Comparison of ENCODE assay signal across 17 cellular contexts in genomic region chr1:226094451-226094850, GRCh38. TPM values are rescaled to one million over a fixed set of nuclear protein-coding genes. Genes with fewer than 3 reads are reported as not detected.
DNase-seq lines count a peak whose midpoint lies in the region; ATAC-seq and TF ChIP-seq lines count a peak whose summit lies in the region.
"Had no signal": no experiment of that assay in that cellular context is flagged by ENCODE, and none has a peak within 500 bp of the region (broad histone marks: within the 10 kb centered on the region; RNA-seq: fewer than 3 reads in every experiment).

No MANE protein-coding gene starts in this region.

- H3K4me3 Mint-ChIP-seq in activated naive CD8-positive, alpha-beta T cell treated with anti-CD3 and anti-CD28 coated beads, Interleukin-2, amount 10 ng/mL, durations not matched to agents 7 days and 5 days = no peak overlapping the region
- H3K4me3 Mint-ChIP-seq in activated naive CD8-positive, alpha-beta T cell treated with anti-CD3 and anti-CD28 coated beads, Interleukin-2, amount 50 U/mL, for 24 hours = no peak overlapping the region
- H3K4me3 Mint-ChIP-seq: CD4-positive, alpha-beta T cell; GM23338; HFFc6 had no signal

- H3K36me3 Mint-ChIP-seq in activated naive CD8-positive, alpha-beta T cell treated with anti-CD3 and anti-CD28 coated beads, Interleukin-2, amount 10 ng/mL, durations not matched to agents 7 days and 5 days = no peaks in the 10 kb centered on the region
- H3K36me3 Mint-ChIP-seq in activated naive CD8-positive, alpha-beta T cell treated with anti-CD3 and anti-CD28 coated beads, Interleukin-2, amount 50 U/mL, for 24 hours (ENCODE audit: low read depth) = no peaks in the 10 kb centered on the region

- H3K79me1 ChIP-seq in mesendoderm (ENCODE audit: low read length) = no peaks in the 10 kb centered on the region

- no peak overlapping the region for H3K4me2 ChIP-seq in mesendoderm (ENCODE audit: low read length)
- H3K4me2 ChIP-seq: A549, GM23338 had no signal

- no peak overlapping the region for H4K8ac ChIP-seq in mesendoderm (ENCODE audit: low read depth, low read length)

- H2AK5ac ChIP-seq in mesendoderm (ENCODE audit: low read length) = no peak overlapping the region

- H3K4me1 ChIP-seq in sigmoid colon = no peaks in the 10 kb centered on the region
- H3K4me1 ChIP-seq in mesendoderm (ENCODE audit: control insufficient read depth, low read depth, low read length) = peaks cover 12% of the 10 kb centered on the region
- H3K4me1 ChIP-seq: A549 had no signal

- H3K9me3 ChIP-seq in sigmoid colon = no peaks in the 10 kb centered on the region
- H3K9me3 ChIP-seq: A549, Caco-2 had no signal

- H3K18ac ChIP-seq in mesendoderm (ENCODE audit: low read length) = no peak overlapping the region

- no peaks in the 10 kb centered on the region for H3K9me3 Mint-ChIP-seq in activated naive CD8-positive, alpha-beta T cell treated with anti-CD3 and anti-CD28 coated beads, Interleukin-2, amount 10 ng/mL, durations not matched to agents 7 days and 5 days
- no peaks in the 10 kb centered on the region for H3K9me3 Mint-ChIP-seq in activated naive CD8-positive, alpha-beta T cell treated with anti-CD3 and anti-CD28 coated beads, Interleukin-2, amount 50 U/mL, for 24 hours
- H3K9me3 Mint-ChIP-seq: CD4-positive, alpha-beta T cell; GM23338; HFFc6 had no signal

- POLR2A ChIA-PET in activated naive CD8-positive, alpha-beta T cell treated with anti-CD3 and anti-CD28 coated beads, Interleukin-2, amount 10 ng/mL, durations not matched to agents 7 days and 5 days (lab: Charles Lee) = interaction anchor here (1.1 kb wide), 1 partner anchor 95 kb away, joined by 3 read pairs; the partner anchor contains the start of gene SDE2

- 55 to 93% methylated on average over 1 of the region's 1 CpG for WGBS in sigmoid colon, 2 donors
- whole genome bisulfite sequencing in mesendoderm (ENCODE audit: extremely low coverage, insufficient coverage, low lambda C conversion rate) = no CpG with 5 or more reads among the region's 1 CpG

- no peaks in the 10 kb centered on the region for H3K79me2 ChIP-seq in mesendoderm (ENCODE audit: control insufficient read depth, insufficient read depth, low read length)

- H3K9ac ChIP-seq in mesendoderm (ENCODE audit: low read length) = no peak overlapping the region

- peak; percentile 7 for DNase-seq in activated naive CD8-positive, alpha-beta T cell treated with anti-CD3 and anti-CD28 coated beads, Interleukin-2, amount 10 ng/mL, durations not matched to agents 7 days and 5 days
- no peak for DNase-seq in activated naive CD8-positive, alpha-beta T cell treated with anti-CD3 and anti-CD28 coated beads, Interleukin-2, amount 50 U/mL, for 24 hours
- peak; percentile 17 for DNase-seq in H7
- peak; percentile 82 for DNase-seq in mesenteric fat pad (ENCODE audit: low spot score)
- DNase-seq in sigmoid colon = peak; percentile 29
- DNase-seq in mesendoderm = no peak
- DNase-seq in activated CD8-positive, alpha-beta memory T cell treated with anti-CD3 and anti-CD28 coated beads, Interleukin-2, amount 50 U/mL, for 4 hours = no peak
- DNase-seq: AML-193; CD4-positive, alpha-beta T cell; HFFc6 had no signal

- no peak overlapping the region for H2BK5ac ChIP-seq in mesendoderm (ENCODE audit: low read length)

- no peaks in the 10 kb centered on the region for H3K4me1 Mint-ChIP-seq in activated naive CD8-positive, alpha-beta T cell treated with anti-CD3 and anti-CD28 coated beads, Interleukin-2, amount 10 ng/mL, durations not matched to agents 7 days and 5 days
- peaks cover 9% of the 10 kb centered on the region for H3K4me1 Mint-ChIP-seq in activated naive CD8-positive, alpha-beta T cell treated with anti-CD3 and anti-CD28 coated beads, Interleukin-2, amount 50 U/mL, for 24 hours

- H3K27ac Mint-ChIP-seq in activated naive CD8-positive, alpha-beta T cell treated with anti-CD3 and anti-CD28 coated beads, Interleukin-2, amount 10 ng/mL, durations not matched to agents 7 days and 5 days = no peak overlapping the region
- no peak overlapping the region for H3K27ac Mint-ChIP-seq in activated naive CD8-positive, alpha-beta T cell treated with anti-CD3 and anti-CD28 coated beads, Interleukin-2, amount 50 U/mL, for 24 hours
- H3K27ac Mint-ChIP-seq: CD4-positive, alpha-beta T cell; GM23338; HFFc6 had no signal

- no peak overlapping the region for H3K56ac ChIP-seq in mesendoderm (ENCODE audit: low read length)

- no peak overlapping the region for H2BK120ac ChIP-seq in mesendoderm (ENCODE audit: low read depth, low read length)

- H3K36me3 ChIP-seq in H7 (replicated peaks; ENCODE audit: control insufficient read depth, insufficient read depth, low read length) (no peaks in the 10 kb centered on the region), sigmoid colon (no peaks in the 10 kb centered on the region), mesendoderm (ENCODE audit: control insufficient read depth, insufficient read depth, low read length) (no peaks in the 10 kb centered on the region)

- H4K5ac ChIP-seq in mesendoderm (ENCODE audit: low read length) = no peak overlapping the region

- H3K4ac ChIP-seq in mesendoderm (ENCODE audit: low read depth, low read length) = no peak overlapping the region

- H3K4me3 ChIP-seq in H7 (ENCODE audit: insufficient read depth, low read depth, low read length) = no peak overlapping the region
- H3K4me3 ChIP-seq in sigmoid colon = no peak overlapping the region
- H3K4me3 ChIP-seq in mesendoderm (ENCODE audit: low read length) = no peak overlapping the region
- H3K4me3 ChIP-seq: A549, GM23338 had no signal

- ATAC-seq in activated naive CD8-positive, alpha-beta T cell treated with anti-CD3 and anti-CD28 coated beads, Interleukin-2, amount 10 ng/mL, durations not matched to agents 7 days and 5 days (ENCODE audit: low read depth) = no peak
- no peak for ATAC-seq in activated naive CD8-positive, alpha-beta T cell treated with anti-CD3 and anti-CD28 coated beads, Interleukin-2, amount 50 U/mL, for 24 hours
- ATAC-seq: A549, GM23338, HCT116 had no signal

- peaks cover 22% of the 10 kb centered on the region for H3K27me3 Mint-ChIP-seq in activated naive CD8-positive, alpha-beta T cell treated with anti-CD3 and anti-CD28 coated beads, Interleukin-2, amount 10 ng/mL, durations not matched to agents 7 days and 5 days
- H3K27me3 Mint-ChIP-seq in activated naive CD8-positive, alpha-beta T cell treated with anti-CD3 and anti-CD28 coated beads, Interleukin-2, amount 50 U/mL, for 24 hours = peaks cover 8% of the 10 kb centered on the region

- no peak overlapping the region for H2BK15ac ChIP-seq in mesendoderm (replicated peaks; ENCODE audit: low read depth)

- H3K23ac ChIP-seq in mesendoderm (ENCODE audit: low read length) = no peak overlapping the region

- H3K27ac ChIP-seq in sigmoid colon (no peak overlapping the region), mesendoderm (ENCODE audit: low read depth, low read length) (no peak overlapping the region)
- H3K27ac ChIP-seq: 22Rv1, A549, C4-2B, HL-60 had no signal

- intact Hi-C loops in sigmoid colon (cut with DNase I) = no loop called here

- TF ChIP-seq CTCF in sigmoid colon (IDR thresholded peaks at IDR 0.05) = no peak

- H3K27me3 ChIP-seq in H7 (ENCODE audit: control insufficient read depth, insufficient read depth, low read length) (peaks cover under 1% of the 10 kb centered on the region; the same call in 1 of the 2 replicates), sigmoid colon (no peaks in the 10 kb centered on the region), mesendoderm (ENCODE audit: insufficient read depth, low read length, poor library complexity) (no peaks in the 10 kb centered on the region)

- no peak for TF ChIP-seq EP300 in sigmoid colon (IDR thresholded peaks at IDR 0.05)

- TF ChIP-seq POLR2A in sigmoid colon (IDR thresholded peaks at IDR 0.05) = no peak

RNA-seq across cellular contexts. Expression of gene H3-3A, which starts 31.9 kb away (rescaled TPM):
- total RNA-seq in activated naive CD8-positive, alpha-beta T cell treated with anti-CD3 and anti-CD28 coated beads, Interleukin-2, amount 10 ng/mL, durations not matched to agents 7 days and 5 days = 100 to 1,000 TPM; 454 to 466 TPM
- 963 and 975 TPM in 2 replicates for total RNA-seq in H7 (2014; rRNA removed; shearing (Covaris generic))
- total RNA-seq in mesenteric fat pad (321 TPM), sigmoid colon (100 to 1,000 TPM; 320 to 452 (median 393) TPM)
- 1,000 to 10,000 TPM in 2 of 3 donors, 100 to 1,000 TPM in 1; 807 to 2,184 (median 1,596) TPM for polyA plus RNA-seq in sigmoid colon
- polyA plus RNA-seq in mesendoderm (2013, experiment 1 of 2) = 2,059 TPM
- 2,049 TPM for polyA plus RNA-seq in mesendoderm (2013, experiment 2 of 2)

Comparison
In these comparisons a context has a peak if more than half of its experiments do, and no peak if none do; other contexts are left out.
1. DNase-seq: peak in activated naive CD8-positive, alpha-beta T cell treated with anti-CD3 and anti-CD28 coated beads, Interleukin-2, amount 10 ng/mL, durations not matched to agents 7 days and 5 days (single experiment), H7 (single experiment), mesenteric fat pad (single experiment) and sigmoid colon (single experiment); none in activated naive CD8-positive, alpha-beta T cell treated with anti-CD3 and anti-CD28 coated beads, Interleukin-2, amount 50 U/mL, for 24 hours (single experiment), mesendoderm (single experiment) and activated CD8-positive, alpha-beta memory T cell treated with anti-CD3 and anti-CD28 coated beads, Interleukin-2, amount 50 U/mL, for 4 hours (single experiment).